ENCODE assay signal across 17 cellular contexts in the genomic region with DNA sequence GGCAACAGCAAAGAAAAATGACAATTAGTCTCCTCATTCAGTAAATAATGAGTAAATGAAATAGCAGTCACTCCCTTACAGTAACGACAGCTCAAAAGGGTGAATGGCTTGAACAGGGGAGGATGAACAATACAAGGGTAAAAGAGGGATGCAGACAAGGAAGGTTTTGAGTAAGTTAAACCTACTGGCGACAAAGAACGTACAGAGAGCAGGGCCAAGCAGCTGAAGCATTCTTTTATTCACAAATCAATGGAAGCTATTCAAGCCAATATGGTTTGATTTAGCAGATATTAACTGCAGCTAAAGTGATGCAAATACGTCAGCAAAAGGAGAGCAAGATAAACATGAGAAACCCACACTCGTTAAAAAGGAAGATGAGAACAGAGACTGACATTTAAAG.
DNase-seq lines count a peak whose midpoint lies in the region; ATAC-seq, FAIRE-seq and TF ChIP-seq lines count a peak whose summit lies in the region.
"Had no signal": no experiment of that assay in that cellular context is flagged by ENCODE, and none has a peak within 500 bp of the region (broad histone marks: within the 10 kb centered on the region; RNA-seq: fewer than 3 reads in every experiment).

No MANE protein-coding gene starts in this region.

- peak overlapping the region; percentile 27 for H2AFZ ChIP-seq in fibroblast of lung (ENCODE audit: low read length)

- H3K9me3 ChIP-seq in CD4-positive, alpha-beta memory T cell (ENCODE audit: control insufficient read depth in 1 of 2, low read length in 2 of 2), result no peaks in the 10 kb centered on the region
- H3K9me3 ChIP-seq in fibroblast of lung (ENCODE audit: control insufficient read depth, insufficient read depth, low read depth, low read length), result no peaks in the 10 kb centered on the region
- H3K9me3 ChIP-seq: suprapubic skin had no signal

- DNase-seq in CD4-positive, alpha-beta memory T cell, result peak in 1 of 5 donors; percentile 34
- DNase-seq in GM19239 (ENCODE audit: insufficient read length, low spot score), result no peak
- no peak for DNase-seq in activated CD8-positive, alpha-beta T cell treated with anti-CD3 and anti-CD28 coated beads, Interleukin-2, amount 10 ng/mL, durations not matched to agents 7 days and 5 days
- no peak for DNase-seq in fibroblast of lung (ENCODE audit: low read depth in 2 of 2)
- no peak for DNase-seq in DMS79 (lab: John Stamatoyannopoulos, UW)
- no peak for DNase-seq in foreskin fibroblast
- no peak for DNase-seq in brain microvascular endothelial cell
- DNase-seq in NCI-H510A (lab: John Stamatoyannopoulos, UW), result no peak
- DNase-seq: central memory CD4-positive, alpha-beta T cell; effector CD4-positive, alpha-beta T cell; MV-4-11; NCI-H2081 treated with DMSO at 0.1 percent for 48 hours; NCI-H524 treated with DMSO at 0.1 percent for 48 hours; occipital lobe; stimulated activated CD4-positive, alpha-beta T cell treated with anti-CD3 and anti-CD28 coated beads, Interleukin-1b, Interleukin-23, amount 100 ng/mL, for 48 hours had no signal

- H3K4me1 ChIP-seq in CD4-positive, alpha-beta memory T cell (ENCODE audit: insufficient read depth, low read length), result peaks cover 99% of the 10 kb centered on the region
- no peaks in the 10 kb centered on the region for H3K4me1 ChIP-seq in fibroblast of lung (ENCODE audit: control insufficient read depth, extremely low read depth, insufficient read depth, low read length)

- H3K4me3 ChIP-seq in CD4-positive, alpha-beta memory T cell (ENCODE audit: low read length in 2 of 2), result no peak overlapping the region
- H3K4me3 ChIP-seq in fibroblast of lung (replicated peaks in 1 of 4; ENCODE audit: control extremely low read depth in 1 of 4, insufficient read depth in 1 of 4, low read depth in 3 of 4, low read length in 4 of 4) (no peak overlapping the region), foreskin fibroblast (ENCODE audit: low read depth in 1 of 2, low read length in 2 of 2) (peak overlapping the region in 1 of 2 donors; percentile 4), brain microvascular endothelial cell (ENCODE audit: low read depth, low read length) (no peak overlapping the region)
- H3K4me3 ChIP-seq: suprapubic skin had no signal

- peak overlapping the region; percentile 48 to 85 (median 73) for H3K4me3 Mint-ChIP-seq in CD4-positive, alpha-beta memory T cell
- no peak overlapping the region for H3K4me3 Mint-ChIP-seq in activated CD8-positive, alpha-beta T cell treated with anti-CD3 and anti-CD28 coated beads, Interleukin-2, amount 10 ng/mL, durations not matched to agents 7 days and 5 days

- POLR2A ChIA-PET in CD4-positive, alpha-beta memory T cell (lab: Charles Lee; ENCODE audit: partially characterized antibody), result interaction anchor here (0.8 to 28.8 kb wide), 7 partner anchors 12 to 275 kb away, joined by 3 to 628 read pairs (median 4); no protein-coding TSS in a partner anchor
- POLR2A ChIA-PET in activated CD8-positive, alpha-beta T cell treated with anti-CD3 and anti-CD28 coated beads, Interleukin-2, amount 10 ng/mL, durations not matched to agents 7 days and 5 days (lab: Charles Lee), result interaction anchor here (0.8 to 8.0 kb wide), 3 partner anchors 14 to 27 kb away, joined by 3 to 97 read pairs (median 4); no protein-coding TSS in a partner anchor

- no peaks in the 10 kb centered on the region for H4K20me1 ChIP-seq in fibroblast of lung (ENCODE audit: control insufficient read depth, extremely low read depth, insufficient read depth, low read length)

- H3K9me3 Mint-ChIP-seq in CD4-positive, alpha-beta memory T cell, result no peaks in the 10 kb centered on the region
- H3K9me3 Mint-ChIP-seq in activated CD8-positive, alpha-beta T cell treated with anti-CD3 and anti-CD28 coated beads, Interleukin-2, amount 10 ng/mL, durations not matched to agents 7 days and 5 days (ENCODE audit: insufficient read depth), result no peaks in the 10 kb centered on the region

- FAIRE-seq in GM19239 (lab: Jason Lieb, UNC), result peak; percentile 37

- H3K27ac ChIP-seq in CD4-positive, alpha-beta memory T cell (ENCODE audit: low read depth, low read length), result peak overlapping the region; percentile 61
- H3K27ac ChIP-seq in fibroblast of lung (ENCODE audit: insufficient read depth, low read length) (no peak overlapping the region), brain microvascular endothelial cell (no peak overlapping the region)
- H3K27ac ChIP-seq: suprapubic skin had no signal

- intact Hi-C loops in CD4-positive, alpha-beta memory T cell (cut with micrococcal nuclease), result no loop called here

- H3K4me1 Mint-ChIP-seq in CD4-positive, alpha-beta memory T cell, result peaks cover 83 to 98% (median 89%) of the 10 kb centered on the region in 4 donors
- peaks cover 87% of the 10 kb centered on the region for H3K4me1 Mint-ChIP-seq in activated CD8-positive, alpha-beta T cell treated with anti-CD3 and anti-CD28 coated beads, Interleukin-2, amount 10 ng/mL, durations not matched to agents 7 days and 5 days (ENCODE audit: low read depth)

- H3K27me3 Mint-ChIP-seq in CD4-positive, alpha-beta memory T cell, result no peaks in the 10 kb centered on the region
- H3K27me3 Mint-ChIP-seq in activated CD8-positive, alpha-beta T cell treated with anti-CD3 and anti-CD28 coated beads, Interleukin-2, amount 10 ng/mL, durations not matched to agents 7 days and 5 days (ENCODE audit: low read depth), result no peaks in the 10 kb centered on the region

- H3K27me3 ChIP-seq in CD4-positive, alpha-beta memory T cell (ENCODE audit: insufficient read depth, low read length), result no peaks in the 10 kb centered on the region
- H3K27me3 ChIP-seq in fibroblast of lung (ENCODE audit: control insufficient read depth, insufficient read depth, low read length) (no peaks in the 10 kb centered on the region), brain microvascular endothelial cell (replicated peaks) (no peaks in the 10 kb centered on the region)
- H3K27me3 ChIP-seq: suprapubic skin had no signal

- H3K27ac Mint-ChIP-seq in CD4-positive, alpha-beta memory T cell, result peak overlapping the region; percentile 87 to 95 (median 90)
- peak overlapping the region; percentile 75 for H3K27ac Mint-ChIP-seq in activated CD8-positive, alpha-beta T cell treated with anti-CD3 and anti-CD28 coated beads, Interleukin-2, amount 10 ng/mL, durations not matched to agents 7 days and 5 days

- H3K79me2 ChIP-seq in fibroblast of lung (ENCODE audit: control insufficient read depth, insufficient read depth, low read length), result no peaks in the 10 kb centered on the region

- TF ChIP-seq CTCF in fibroblast of lung (conservative IDR thresholded peaks at IDR 0.05 in 1 of 2, IDR thresholded peaks at IDR 0.05 in 1 of 2; ENCODE audit: low read depth in 1 of 2, low read length in 2 of 2) (no peak), foreskin fibroblast (IDR thresholded peaks at IDR 0.05; ENCODE audit: low read depth, low read length) (no peak), brain microvascular endothelial cell (IDR thresholded peaks at IDR 0.05; ENCODE audit: low read depth, low read length, missing control alignments) (no peak)

- in situ Hi-C loops in brain microvascular endothelial cell (cut with HindIII; ENCODE audit: low pct_ligation_motif_present, low sequenced_read_pairs), result no loop called here

- no peak overlapping the region for H3K4me2 ChIP-seq in fibroblast of lung (ENCODE audit: extremely low read depth, insufficient read depth, low read length)

- H3K9ac ChIP-seq in fibroblast of lung (ENCODE audit: insufficient read depth, low read length), result no peak overlapping the region

- no peak for ATAC-seq in activated CD8-positive, alpha-beta T cell treated with anti-CD3 and anti-CD28 coated beads, Interleukin-2, amount 10 ng/mL, durations not matched to agents 7 days and 5 days
- ATAC-seq: sciatic nerve had no signal

- CTCF ChIA-PET in CD4-positive, alpha-beta memory T cell (lab: Charles Lee; ENCODE audit: partially characterized antibody), result interaction anchor here (0.6 to 8.2 kb wide), 12 partner anchors 9 to 362 kb away, joined by 3 to 87 read pairs (median 3); no protein-coding TSS in a partner anchor
- CTCF ChIA-PET in activated CD8-positive, alpha-beta T cell treated with anti-CD3 and anti-CD28 coated beads, Interleukin-2, amount 10 ng/mL, durations not matched to agents 7 days and 5 days (lab: Charles Lee), result interaction anchor here (0.9 to 8.8 kb wide), 6 partner anchors 13 to 347 kb away, joined by 3 to 116 read pairs (median 19); no protein-coding TSS in a partner anchor

- peaks cover 26 to 55% of the 10 kb centered on the region in 2 donors for H3K36me3 Mint-ChIP-seq in CD4-positive, alpha-beta memory T cell
- peaks cover 46% of the 10 kb centered on the region for H3K36me3 Mint-ChIP-seq in activated CD8-positive, alpha-beta T cell treated with anti-CD3 and anti-CD28 coated beads, Interleukin-2, amount 10 ng/mL, durations not matched to agents 7 days and 5 days (ENCODE audit: low read depth)

- H3K36me3 ChIP-seq in CD4-positive, alpha-beta memory T cell (ENCODE audit: insufficient read depth, low read length), result no peaks in the 10 kb centered on the region
- H3K36me3 ChIP-seq in fibroblast of lung (ENCODE audit: control insufficient read depth, insufficient read depth, low read length), result no peaks in the 10 kb centered on the region
- no peaks in the 10 kb centered on the region for H3K36me3 ChIP-seq in brain microvascular endothelial cell (replicated peaks)
- H3K36me3 ChIP-seq: suprapubic skin had no signal
